Comparison of ENCODE assay signal across 8 cellular contexts in the genomic region with DNA sequence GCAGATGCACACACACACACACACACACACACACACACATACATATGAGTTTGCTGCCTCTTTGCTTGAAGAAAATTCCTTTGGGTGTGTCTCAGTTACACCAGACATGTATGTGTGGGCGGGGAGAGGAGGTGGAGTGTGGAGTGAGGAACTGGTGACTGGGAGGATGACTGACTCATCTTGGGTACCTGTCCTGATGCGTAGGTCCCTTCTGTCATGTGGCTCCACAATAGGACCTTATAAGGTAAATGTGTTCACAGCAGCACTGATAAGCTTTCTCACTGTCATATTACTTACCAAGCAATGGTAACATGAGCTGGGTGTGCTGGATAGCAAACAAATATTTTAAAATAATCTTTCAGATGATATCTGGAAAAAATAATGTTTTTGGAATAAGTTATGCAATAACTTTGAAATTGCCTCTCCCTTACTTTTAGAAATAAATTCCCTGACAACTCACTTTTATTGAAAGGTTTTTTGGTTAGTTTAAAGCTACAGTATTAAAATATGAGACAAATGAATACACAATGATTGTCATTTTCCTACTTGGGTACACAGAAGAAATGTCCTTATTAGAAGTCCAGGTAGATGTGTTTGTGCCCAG. TPM values are rescaled to one million over a fixed set of nuclear protein-coding genes. Genes with fewer than 3 reads are reported as not detected.
A peak's percentile ranks its signal among the peaks of the same experiment; 100 is the strongest.
DNase-seq lines count a peak whose midpoint lies in the region; ATAC-seq, FAIRE-seq and TF ChIP-seq lines count a peak whose summit lies in the region.

No MANE protein-coding gene starts in this region.

- peaks cover 7 to 33% of the 10 kb centered on the region in 2 donors for H3K4me1 ChIP-seq in gastrocnemius medialis

- H3K27ac ChIP-seq in gastrocnemius medialis, result peak overlapping the region in 1 of 4 donors; percentile 58

- no peak overlapping the region for H3K4me3 ChIP-seq in gastrocnemius medialis

- H3K9me3 ChIP-seq in gastrocnemius medialis, result no peaks in the 10 kb centered on the region

- intact Hi-C loops in gastrocnemius medialis (cut with DNase I; ENCODE audit: low total_unique reads), result no loop called here

- no peaks in the 10 kb centered on the region for H3K36me3 ChIP-seq in gastrocnemius medialis

- DNase-seq in GM12891 (ENCODE audit: insufficient read length, low spot score), result no peak
- DNase-seq in activated CD8-positive, alpha-beta memory T cell treated with anti-CD3 and anti-CD28 coated beads, Interleukin-2, amount 50 U/mL, for 4 hours, result peak; percentile 33
- no peak for DNase-seq in omental fat pad (ENCODE audit: low spot score)
- no peak for DNase-seq in gastrocnemius medialis
- no peak for DNase-seq in NK-92 (lab: John Stamatoyannopoulos, UW; ENCODE audit: unreplicated experiment)
- no peak for DNase-seq in COLO829 (ENCODE audit: low spot score)

- in situ Hi-C loops in gastrocnemius medialis (cut with MboI; ENCODE audit: low sequenced_read_pairs in 4 of 4), result no loop called here

- TF ChIP-seq CTCF in omental fat pad (IDR thresholded peaks at IDR 0.05) (no peak), gastrocnemius medialis (IDR thresholded peaks at IDR 0.05 in 4 of 5, conservative IDR thresholded peaks at IDR 0.05 in 1 of 5) (no peak)

- peak; percentile 78 for FAIRE-seq in GM12891 (lab: Jason Lieb, UNC)

- ATAC-seq in HG02884 (IDR thresholded peaks at IDR 0.05; ENCODE audit: unreplicated experiment) (peak; percentile 84), omental fat pad (ENCODE audit: low FRiP score) (peak; percentile 92), gastrocnemius medialis (no peak), HG03025 (IDR thresholded peaks at IDR 0.05; ENCODE audit: low FRiP score, unreplicated experiment) (no peak)

- no peaks in the 10 kb centered on the region for H3K27me3 ChIP-seq in gastrocnemius medialis

- TF ChIP-seq POLR2A in GM12891 (IDR thresholded peaks at IDR 0.05; ENCODE audit: low read depth, low read length) (no peak), gastrocnemius medialis (IDR thresholded peaks at IDR 0.05) (no peak)

TF ChIP-seq in GM12891, 5 proteins besides CTCF, POLR2A, EP300 and RAD21:
- TF ChIP-seq POLR2AphosphoS5 (IDR thresholded peaks at IDR 0.05; ENCODE audit: low read depth, low read length) (no peak), TAF1 (IDR thresholded peaks at IDR 0.05; ENCODE audit: low read depth, low read length) (no peak), POU2F2 (IDR thresholded peaks at IDR 0.05; ENCODE audit: low read depth, low read length) (no peak), SPI1 (IDR thresholded peaks at IDR 0.05; ENCODE audit: low read depth, low read length) (peak; percentile 72)

RNA-seq across cellular contexts. Expression of a gene that starts 45.2 kb away (rescaled TPM):
- polyA plus RNA-seq in GM12891 (2012; ENCODE audit: low read depth, missing spikeins), result 0.23 TPM
- under 1 TPM; 0.09 to 0.16 (median 0.12) TPM for total RNA-seq in omental fat pad
- total RNA-seq in gastrocnemius medialis, result 1 to 10 TPM; 2.5 to 7.4 (median 5.6) TPM

Comparison
In these comparisons a context has a peak if more than half of its experiments do, and no peak if none do; other contexts are left out.
1. ATAC-seq: peak in HG02884 (single experiment) and omental fat pad (single experiment); none in gastrocnemius medialis (0 of 2) and HG03025 (single experiment).